In the genomic region with DNA sequence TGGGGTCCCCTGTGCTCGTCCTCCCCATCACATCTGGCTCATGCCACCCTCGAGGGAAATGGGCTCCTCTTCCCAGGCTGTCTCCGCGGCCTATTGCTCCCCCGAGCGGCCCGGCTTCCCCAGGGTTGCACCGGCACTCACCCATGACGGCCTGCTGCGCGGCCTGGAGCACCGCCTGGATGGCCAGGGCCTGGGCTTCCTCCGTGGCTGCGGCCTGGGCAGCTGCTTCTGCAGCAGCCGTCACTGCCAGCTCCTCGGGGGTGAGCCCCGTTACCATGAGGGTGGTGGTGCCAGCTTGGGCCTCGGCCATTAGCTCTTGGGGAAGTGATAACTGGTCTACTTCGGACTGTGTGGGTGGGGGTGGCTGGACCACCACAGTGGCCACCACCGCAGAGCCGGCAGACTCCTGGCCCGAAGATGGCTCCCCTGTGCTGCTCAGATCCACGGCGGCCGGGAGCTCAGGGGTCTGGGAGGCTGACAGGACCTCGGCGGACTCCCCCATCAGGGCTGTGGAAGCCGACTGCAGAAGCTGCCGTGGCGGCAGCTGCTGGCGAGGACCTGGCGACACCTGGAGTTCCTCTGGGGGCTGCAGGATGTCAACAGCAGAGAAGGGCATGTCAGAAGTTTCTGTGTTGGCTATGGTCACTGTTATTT, we compare ENCODE assay signal across 16 cellular contexts. TPM values are rescaled to one million over a fixed set of nuclear protein-coding genes. Genes with fewer than 3 reads are reported as not detected.
DNase-seq lines count a peak whose midpoint lies in the region; ATAC-seq and TF ChIP-seq lines count a peak whose summit lies in the region.
"Had no signal": no experiment of that assay in that cellular context is flagged by ENCODE, and none has a peak within 500 bp of the region (broad histone marks: within the 10 kb centered on the region; RNA-seq: fewer than 3 reads in every experiment).

No MANE protein-coding gene starts in this region.

- H2AFZ ChIP-seq in GM23248, result no peak overlapping the region

- H3K4me3 Mint-ChIP-seq in T-helper 17 cell, result no peak overlapping the region
- no peak overlapping the region for H3K4me3 Mint-ChIP-seq in stimulated activated effector memory CD8-positive, alpha-beta T cell treated with anti-CD3 and anti-CD28 coated beads, Interleukin-12 subunit alpha, Interleukin-12 subunit beta, amount 100 ng/mL, for 72 hours
- H3K4me3 Mint-ChIP-seq: activated CD4-positive, alpha-beta memory T cell treated with anti-CD3 and anti-CD28 coated beads, Interleukin-2, amount 10 ng/mL, durations not matched to agents 7 days and 5 days; activated T-helper 17 cell treated with anti-CD3 and anti-CD28 coated beads, Interleukin-2, amount 50 U/mL, for 72 hours; T-helper 1 cell treated with Interleukin-12 subunit alpha and Interleukin-12 subunit beta and Interleukin-4 antibody, amounts not matched to agents 30 μg/mL and 1 μg/mL, for 36 hours had no signal

- H3K4me2 ChIP-seq in GM23248 (ENCODE audit: unreplicated experiment), result no peak overlapping the region

- no peaks in the 10 kb centered on the region; the same call in 1 of the 2 replicates for H3K4me1 ChIP-seq in HUES48 (ENCODE audit: control insufficient read depth, insufficient read depth, low read length)
- H3K4me1 ChIP-seq in iPS-20b (ENCODE audit: insufficient read depth, low read length), result no peaks in the 10 kb centered on the region
- no peaks in the 10 kb centered on the region for H3K4me1 ChIP-seq in thyroid gland
- H3K4me1 ChIP-seq in GM23248 (ENCODE audit: insufficient read depth), result no peaks in the 10 kb centered on the region
- H3K4me1 ChIP-seq: right lobe of liver had no signal

- peak overlapping the region; percentile 74 for H3K27ac ChIP-seq in HUES48 (ENCODE audit: low read depth, low read length)
- peak overlapping the region; percentile 88 for H3K27ac ChIP-seq in iPS-20b (ENCODE audit: low read length)
- no peak overlapping the region for H3K27ac ChIP-seq in thyroid gland
- H3K27ac ChIP-seq in GM23248, result no peak overlapping the region
- H3K27ac ChIP-seq: neutrophil, right lobe of liver, WERI-Rb-1 had no signal

- H3K9me3 ChIP-seq in HUES48 (ENCODE audit: control insufficient read depth, insufficient read depth, low read length) (no peaks in the 10 kb centered on the region; the same call in 1 of the 2 replicates), T-helper 17 cell (ENCODE audit: control insufficient read depth, low read length, poor library complexity, severe bottlenecking) (no peaks in the 10 kb centered on the region), iPS-20b (ENCODE audit: insufficient read depth, low read depth, low read length) (no peaks in the 10 kb centered on the region), thyroid gland (no peaks in the 10 kb centered on the region), GM23248 (ENCODE audit: low read depth) (no peaks in the 10 kb centered on the region)
- H3K9me3 ChIP-seq: BE2C, neutrophil, right lobe of liver had no signal

- WGBS in thyroid gland, 2 donors, result no CpG with 5 or more reads among the region's 32 CpGs
- 78 to 95% methylated on average over 10 to 24 of the region's 32 CpGs for WGBS in GM23248 (ENCODE audit: low coverage in 1 of 2, low lambda C conversion rate in 2 of 2, missing lambda C conversion rate in 2 of 2), 2 experiments

- H3K27me3 Mint-ChIP-seq in T-helper 17 cell, result no peaks in the 10 kb centered on the region
- H3K27me3 Mint-ChIP-seq: activated CD4-positive, alpha-beta memory T cell treated with anti-CD3 and anti-CD28 coated beads, Interleukin-2, amount 10 ng/mL, durations not matched to agents 7 days and 5 days; activated T-helper 17 cell treated with anti-CD3 and anti-CD28 coated beads, Interleukin-2, amount 50 U/mL, for 72 hours; effector memory CD8-positive, alpha-beta T cell had no signal

- H3K36me3 ChIP-seq in HUES48 (ENCODE audit: control insufficient read depth, insufficient read depth, low read length) (peaks cover 96% of the 10 kb centered on the region), iPS-20b (ENCODE audit: insufficient read depth, low read depth, low read length) (peaks cover 91% of the 10 kb centered on the region), thyroid gland (peaks cover 59 to 76% of the 10 kb centered on the region in 2 donors), GM23248 (ENCODE audit: low read depth) (no peaks in the 10 kb centered on the region; the same call in 1 of the 2 replicates)

- in situ Hi-C loops in GM23248 (cut with MboI), result no loop called here

- peak overlapping the region; percentile 37 for H3K27ac Mint-ChIP-seq in T-helper 17 cell
- peak overlapping the region; percentile 54 for H3K27ac Mint-ChIP-seq in stimulated activated effector memory CD8-positive, alpha-beta T cell treated with anti-CD3 and anti-CD28 coated beads, Interleukin-12 subunit alpha, Interleukin-12 subunit beta, amount 100 ng/mL, for 72 hours
- H3K27ac Mint-ChIP-seq: activated T-helper 17 cell treated with anti-CD3 and anti-CD28 coated beads, Interleukin-2, amount 50 U/mL, for 72 hours; T-helper 1 cell treated with Interleukin-12 subunit alpha and Interleukin-12 subunit beta and Interleukin-4 antibody, amounts not matched to agents 30 μg/mL and 1 μg/mL, for 36 hours had no signal

- H3K9me2 ChIP-seq in GM23248 (ENCODE audit: insufficient read depth), result no peaks in the 10 kb centered on the region

- no peak for ATAC-seq in T-helper 17 cell
- ATAC-seq in stimulated activated effector memory CD8-positive, alpha-beta T cell treated with anti-CD3 and anti-CD28 coated beads, Interleukin-12 subunit alpha, Interleukin-12 subunit beta, amount 100 ng/mL, for 72 hours, result no peak

- H3K79me2 ChIP-seq in GM23248 (ENCODE audit: insufficient read depth), result no peaks in the 10 kb centered on the region

- DNase-seq in T-helper 17 cell (no peak), HUDEP-2 (lab: John Stamatoyannopoulos, UW; ENCODE audit: unreplicated experiment in 76 of 76) (no peak), thyroid gland (no peak), RKO (ENCODE audit: low spot score) (no peak), GM23248 (no peak)
- DNase-seq in stimulated activated effector memory CD8-positive, alpha-beta T cell treated with anti-CD3 and anti-CD28 coated beads, Interleukin-12 subunit alpha, Interleukin-12 subunit beta, amount 100 ng/mL, for 72 hours (ENCODE audit: low spot score in 2 of 2), result no peak

- H3K4me1 Mint-ChIP-seq in T-helper 17 cell, result peaks cover 4% of the 10 kb centered on the region
- peaks cover 12% of the 10 kb centered on the region for H3K4me1 Mint-ChIP-seq in stimulated activated effector memory CD8-positive, alpha-beta T cell treated with anti-CD3 and anti-CD28 coated beads, Interleukin-12 subunit alpha, Interleukin-12 subunit beta, amount 100 ng/mL, for 72 hours

- no peaks in the 10 kb centered on the region for H3K27me3 ChIP-seq in HUES48 (ENCODE audit: control insufficient read depth, insufficient read depth, low read length)
- no peaks in the 10 kb centered on the region for H3K27me3 ChIP-seq in iPS-20b (ENCODE audit: insufficient read depth, low read length)
- H3K27me3 ChIP-seq in thyroid gland, result no peaks in the 10 kb centered on the region
- H3K27me3 ChIP-seq in GM23248 (replicated peaks; ENCODE audit: insufficient read depth), result no peaks in the 10 kb centered on the region
- H3K27me3 ChIP-seq: BE2C, neutrophil, right lobe of liver had no signal

- H3K9me3 Mint-ChIP-seq in stimulated activated effector memory CD8-positive, alpha-beta T cell treated with anti-CD3 and anti-CD28 coated beads, Interleukin-12 subunit alpha, Interleukin-12 subunit beta, amount 100 ng/mL, for 72 hours, result no peaks in the 10 kb centered on the region
- H3K9me3 Mint-ChIP-seq: activated CD4-positive, alpha-beta memory T cell treated with anti-CD3 and anti-CD28 coated beads, Interleukin-2, amount 10 ng/mL, durations not matched to agents 7 days and 5 days; activated T-helper 17 cell treated with anti-CD3 and anti-CD28 coated beads, Interleukin-2, amount 50 U/mL, for 72 hours; effector memory CD8-positive, alpha-beta T cell; T-helper 1 cell treated with Interleukin-12 subunit alpha and Interleukin-12 subunit beta and Interleukin-4 antibody, amounts not matched to agents 30 μg/mL and 1 μg/mL, for 36 hours had no signal

- H3K9ac ChIP-seq in HUES48 (ENCODE audit: low read depth, low read length) (no peak overlapping the region), iPS-20b (ENCODE audit: low read depth, low read length) (peak overlapping the region; percentile 58; the same call in 1 of the 2 replicates), GM23248 (no peak overlapping the region)

- no peak for TF ChIP-seq POLR2A in thyroid gland (IDR thresholded peaks at IDR 0.05)

- intact Hi-C loops in thyroid gland (cut with DNase I), result loop anchor here (5.0 to 10.0 kb wide), 2 partner anchors 185 to 418 kb away; no protein-coding TSS in a partner anchor

- H3F3A ChIP-seq in GM23248 (ENCODE audit: insufficient read depth), result no peaks in the 10 kb centered on the region

- no peaks in the 10 kb centered on the region for H3K36me3 Mint-ChIP-seq in T-helper 17 cell (ENCODE audit: low read depth)
- peaks cover 88% of the 10 kb centered on the region for H3K36me3 Mint-ChIP-seq in stimulated activated effector memory CD8-positive, alpha-beta T cell treated with anti-CD3 and anti-CD28 coated beads, Interleukin-12 subunit alpha, Interleukin-12 subunit beta, amount 100 ng/mL, for 72 hours

- H4K20me1 ChIP-seq in GM23248 (ENCODE audit: insufficient read depth), result no peaks in the 10 kb centered on the region

- H3K4me3 ChIP-seq in HUES48 (ENCODE audit: low read depth, low read length) (no peak overlapping the region), iPS-20b (ENCODE audit: low read length) (no peak overlapping the region), thyroid gland (replicated peaks in 1 of 3) (no peak overlapping the region), GM23248 (no peak overlapping the region)
- H3K4me3 ChIP-seq: right lobe of liver had no signal

- no peak for TF ChIP-seq CTCF in thyroid gland (IDR thresholded peaks at IDR 0.05)

RNA-seq across cellular contexts. Expression of gene RENBP, which starts 8.1 kb away (rescaled TPM):
- total RNA-seq in T-helper 17 cell (10 to 100 TPM in 1 of 2 donors, 1 to 10 TPM in 1; 8.8 to 11.5 TPM), thyroid gland (10 to 100 TPM in 1 of 4 donors, 1 to 10 TPM in 3; 3.6 to 16.5 (median 4.4) TPM)
- 0.11 TPM in 1 of 2 replicates, not detected in the other for total RNA-seq in GM23248 (2014; rRNA removed; shearing (Covaris generic))
- polyA plus RNA-seq in GM23248 (2016; fragmentation: Nextera tagmentation; extraction: Ambion mirVana), result not detected in 2 replicates

RNA-seq across cellular contexts. Expression of gene NAA10, which starts 17.7 kb away (rescaled TPM):
- total RNA-seq in T-helper 17 cell (10 to 100 TPM; 42.8 to 48.5 TPM), thyroid gland (10 to 100 TPM; 58.7 to 89.3 (median 69.7) TPM)
- 105 and 154 TPM in 2 replicates for total RNA-seq in GM23248 (2014; rRNA removed; shearing (Covaris generic))
- 161 and 166 TPM in 2 replicates for polyA plus RNA-seq in GM23248 (2016; fragmentation: Nextera tagmentation; extraction: Ambion mirVana)

RNA-seq across cellular contexts. Expression of gene HCFC1, which starts 19.1 kb away (rescaled TPM):
- 10 to 100 TPM; 65.7 to 65.8 TPM for total RNA-seq in T-helper 17 cell
- 100 to 1,000 TPM in 1 of 4 donors, 10 to 100 TPM in 3; 23.5 to 119 (median 52.3) TPM for total RNA-seq in thyroid gland
- 24.0 and 26.4 TPM in 2 replicates for total RNA-seq in GM23248 (2014; rRNA removed; shearing (Covaris generic))
- 12.5 and 12.6 TPM in 2 replicates for polyA plus RNA-seq in GM23248 (2016; fragmentation: Nextera tagmentation; extraction: Ambion mirVana)

RNA-seq across cellular contexts. Expression of gene TMEM187, which starts 20.1 kb away (rescaled TPM):
- total RNA-seq in T-helper 17 cell, result 1 to 10 TPM; 2.4 to 3.0 TPM
- total RNA-seq in thyroid gland, result 10 to 100 TPM in 1 of 4 donors, 1 to 10 TPM in 3; 3.8 to 10.7 (median 8.7) TPM
- total RNA-seq in GM23248 (2014; rRNA removed; shearing (Covaris generic)), result 7.6 and 9.9 TPM in 2 replicates
- 8.5 and 10.0 TPM in 2 replicates for polyA plus RNA-seq in GM23248 (2016; fragmentation: Nextera tagmentation; extraction: Ambion mirVana)

RNA-seq across cellular contexts. Expression of gene ARHGAP4, which starts 26.4 kb away (rescaled TPM):
- total RNA-seq in T-helper 17 cell, result 100 to 1,000 TPM; 374 to 404 TPM
- total RNA-seq in thyroid gland, result 10 to 100 TPM in 2 of 4 donors, 1 to 10 TPM in 2; 6.5 to 37.0 (median 12.2) TPM
- 2.8 TPM in 1 of 2 replicates, not detected in the other for total RNA-seq in GM23248 (2014; rRNA removed; shearing (Covaris generic))
- 0.43 and 0.45 TPM in 2 replicates for polyA plus RNA-seq in GM23248 (2016; fragmentation: Nextera tagmentation; extraction: Ambion mirVana)

Comparison
In these comparisons a context has a peak if more than half of its experiments do, and no peak if none do; other contexts are left out.
1. H3K27ac ChIP-seq: peak in HUES48 (single experiment) and iPS-20b (single experiment); none in thyroid gland (0 of 3) and GM23248 (single experiment).